10 cellular contexts compared by ENCODE assay signal in genomic region chr2:75787532-75788132, GRCh38.
DNase-seq lines count a peak whose midpoint lies in the region; ATAC-seq and TF ChIP-seq lines count a peak whose summit lies in the region.
"Had no signal": no experiment of that assay in that cellular context is flagged by ENCODE, and none has a peak within 500 bp of the region (broad histone marks: within the 10 kb centered on the region; RNA-seq: fewer than 3 reads in every experiment).

No MANE protein-coding gene starts in this region.

- intact Hi-C loops in lower lobe of right lung (cut with DNase I), result no loop called here

- no peaks in the 10 kb centered on the region; the same call in 1 of the 2 replicates for H3K27me3 ChIP-seq in DOHH2 (ENCODE audit: control insufficient read depth, low read length)
- no peaks in the 10 kb centered on the region for H3K27me3 ChIP-seq in H7 (ENCODE audit: control insufficient read depth, insufficient read depth, low read length)
- no peaks in the 10 kb centered on the region for H3K27me3 ChIP-seq in lower lobe of right lung (ENCODE audit: low read depth)
- H3K27me3 ChIP-seq: neutrophil had no signal

- H3K9me2 ChIP-seq in DOHH2 (replicated peaks; ENCODE audit: control insufficient read depth, low read length), result no peaks in the 10 kb centered on the region

- H3K4me1 ChIP-seq in DOHH2 (ENCODE audit: control insufficient read depth, low read length), result no peaks in the 10 kb centered on the region
- H3K4me1 ChIP-seq in lower lobe of right lung, result peaks cover 19% of the 10 kb centered on the region
- H3K4me1 ChIP-seq: SJSA1 had no signal

- ATAC-seq in lower lobe of right lung, result peak; percentile 36 to 61

- H3K27ac ChIP-seq in DOHH2 (ENCODE audit: low read depth, low read length) (no peak overlapping the region), lower lobe of right lung (no peak overlapping the region)
- H3K27ac ChIP-seq: neutrophil, SJSA1 had no signal

- in situ Hi-C loops in astrocyte of the spinal cord (cut with HindIII; ENCODE audit: low sequenced_read_pairs), result no loop called here

- H3K36me3 ChIP-seq in DOHH2 (ENCODE audit: control insufficient read depth, low read length), result no peaks in the 10 kb centered on the region
- no peaks in the 10 kb centered on the region for H3K36me3 ChIP-seq in H7 (replicated peaks; ENCODE audit: control insufficient read depth, insufficient read depth, low read length)
- no peaks in the 10 kb centered on the region for H3K36me3 ChIP-seq in lower lobe of right lung
- H3K36me3 ChIP-seq: neutrophil, SJSA1 had no signal

- no peaks in the 10 kb centered on the region for H4K20me1 ChIP-seq in DOHH2 (ENCODE audit: control insufficient read depth, insufficient read depth, low read depth, low read length)

- H3K4me3 ChIP-seq in DOHH2 (ENCODE audit: low read length), result no peak overlapping the region
- no peak overlapping the region for H3K4me3 ChIP-seq in H7 (ENCODE audit: insufficient read depth, low read depth, low read length)
- H3K4me3 ChIP-seq in astrocyte of the spinal cord (ENCODE audit: low read depth, low read length), result no peak overlapping the region
- no peak overlapping the region for H3K4me3 ChIP-seq in lower lobe of right lung
- H3K4me3 ChIP-seq: SJSA1 had no signal

- no peaks in the 10 kb centered on the region for H3F3A ChIP-seq in DOHH2 (ENCODE audit: control insufficient read depth, insufficient read depth)

- TF ChIP-seq CTCF in DOHH2 (IDR thresholded peaks at IDR 0.05; ENCODE audit: low read depth, low read length, poor library complexity, severe bottlenecking), result peak; percentile 37
- TF ChIP-seq CTCF in astrocyte of the spinal cord (IDR thresholded peaks at IDR 0.05; ENCODE audit: low read depth, low read length), result peak; percentile 50
- TF ChIP-seq CTCF in lower lobe of right lung (IDR thresholded peaks at IDR 0.05), result peak; percentile 41

- H3K79me2 ChIP-seq in DOHH2 (ENCODE audit: control insufficient read depth, low read length), result no peaks in the 10 kb centered on the region

- no peaks in the 10 kb centered on the region for H3K9me3 ChIP-seq in DOHH2 (ENCODE audit: control insufficient read depth, insufficient read depth, low read length)
- H3K9me3 ChIP-seq in lower lobe of right lung, result no peaks in the 10 kb centered on the region
- H3K9me3 ChIP-seq: neutrophil, SJSA1 had no signal

- DNase-seq in H7 (peak; percentile 21), NCI-H2171 (lab: John Stamatoyannopoulos, UW) (peak; percentile 29), astrocyte of the spinal cord (ENCODE audit: low read depth, low spot score) (peak; percentile 39), lower lobe of right lung (no peak), epidermal melanocyte (ENCODE audit: insufficient read length, low spot score) (no peak), GM19238 (ENCODE audit: insufficient read length, low spot score) (no peak)
- no peak for DNase-seq in activated CD8-positive, alpha-beta memory T cell treated with anti-CD3 and anti-CD28 coated beads for 24 hours

- H3K4me2 ChIP-seq in DOHH2 (ENCODE audit: low read length), result no peak overlapping the region

Comparison
In these comparisons a context has a peak if more than half of its experiments do, and no peak if none do; other contexts are left out.
1. DNase-seq: peak in H7 (single experiment), NCI-H2171 (single experiment) and astrocyte of the spinal cord (single experiment); none in lower lobe of right lung (single experiment), epidermal melanocyte (single experiment), activated CD8-positive, alpha-beta memory T cell treated with anti-CD3 and anti-CD28 coated beads for 24 hours (single experiment) and GM19238 (single experiment).
2. Peak in every context shown above with its lines, with median percentiles within 50 percentile points of each other: CTCF ChIP-seq.